In genomic region chr4:3369781-3370660, GRCh38 we compare ENCODE assay signal across 8 cellular contexts.
DNase-seq lines count a peak whose midpoint lies in the region; ATAC-seq, FAIRE-seq and TF ChIP-seq lines count a peak whose summit lies in the region.

No MANE protein-coding gene starts in this region.

- no peak for TF ChIP-seq POLR2A in upper lobe of left lung (IDR thresholded peaks at IDR 0.05)

- no peak for TF ChIP-seq EP300 in upper lobe of left lung (IDR thresholded peaks at IDR 0.05)

- peak; percentile 42 for TF ChIP-seq CTCF in chondrocyte (IDR thresholded peaks at IDR 0.05)
- no peak for TF ChIP-seq CTCF in lung (IDR thresholded peaks at IDR 0.05; ENCODE audit: control extremely low read depth, extremely low read depth)
- no peak for TF ChIP-seq CTCF in upper lobe of left lung (IDR thresholded peaks at IDR 0.05)

- no peaks in the 10 kb centered on the region for H3K9me3 Mint-ChIP-seq in chondrocyte (ENCODE audit: low read depth)

- H3K4me1 ChIP-seq in lung (ENCODE audit: control insufficient read depth in 2 of 2, insufficient read depth in 2 of 2, low read length in 2 of 2): peaks cover 10 to 35% of the 10 kb centered on the region in 2 donors
- peaks cover 29 to 47% (median 41%) of the 10 kb centered on the region in 4 donors for H3K4me1 ChIP-seq in upper lobe of left lung

- ATAC-seq in lung (ENCODE audit: insufficient read depth, low FRiP score) (peak; percentile 7), upper lobe of left lung (ENCODE audit: low FRiP score in 2 of 2) (peak in 1 of 2 donors; percentile 78), HG03342 (IDR thresholded peaks at IDR 0.05; ENCODE audit: unreplicated experiment) (no peak), HG03039 (IDR thresholded peaks at IDR 0.05; ENCODE audit: unreplicated experiment) (no peak)

- H3K27ac ChIP-seq in lung (ENCODE audit: low read depth in 1 of 2, low read length in 1 of 2) (peak overlapping the region in 1 of 2 donors; percentile 68), upper lobe of left lung (peak overlapping the region in 3 of 4 donors; percentile 9 to 62 (median 49))

- peak overlapping the region; percentile 90 for H3K27ac Mint-ChIP-seq in chondrocyte (ENCODE audit: unreplicated experiment)

- WGBS in lung, 2 donors: 44 to 48% methylated on average over 33 of the region's 33 CpGs
- 39 to 42% methylated on average over 33 of the region's 33 CpGs for WGBS in upper lobe of left lung, 2 donors

- FAIRE-seq in RCC 7860 (lab: Jason Lieb, UNC): no peak

- H3K27me3 ChIP-seq in lung (ENCODE audit: control insufficient read depth, insufficient read depth) (no peaks in the 10 kb centered on the region), upper lobe of left lung (no peaks in the 10 kb centered on the region)

- no peaks in the 10 kb centered on the region for H3K36me3 Mint-ChIP-seq in chondrocyte (ENCODE audit: low read depth)

- H3K4me1 Mint-ChIP-seq in chondrocyte (ENCODE audit: low read depth): peaks cover 38% of the 10 kb centered on the region

- peak; percentile 20 to 36 (median 24) for DNase-seq in stimulated activated CD4-positive, alpha-beta T cell treated with anti-CD3 and anti-CD28 coated beads, Interleukin-12 subunit alpha, Interleukin-12 subunit beta, amount 100 ng/mL, for 48 hours (ENCODE audit: low read depth in 2 of 3, low spot score in 1 of 3)
- no peak for DNase-seq in stimulated activated CD4-positive, alpha-beta T cell treated with anti-CD3 and anti-CD28 coated beads, Interleukin-12 subunit alpha, Interleukin-12 subunit beta, amount 100 ng/mL, for 4 hours
- DNase-seq in RCC 7860 (ENCODE audit: low spot score) (peak; percentile 60), chondrocyte (ENCODE audit: low spot score) (no peak), lung (ENCODE audit: low spot score) (no peak), upper lobe of left lung (peak; percentile 53 to 75)

- H3K36me3 ChIP-seq in lung (ENCODE audit: control insufficient read depth in 2 of 2, insufficient read depth in 2 of 2, low read length in 2 of 2): no peaks in the 10 kb centered on the region
- no peaks in the 10 kb centered on the region for H3K36me3 ChIP-seq in upper lobe of left lung

- H3K4me3 ChIP-seq in lung (no peak overlapping the region), upper lobe of left lung (peak overlapping the region in 3 of 4 donors; percentile 13 to 25 (median 20))

- H3K9me3 ChIP-seq in lung (ENCODE audit: control insufficient read depth in 2 of 2, insufficient read depth in 1 of 2, low read length in 1 of 2): no peaks in the 10 kb centered on the region
- no peaks in the 10 kb centered on the region for H3K9me3 ChIP-seq in upper lobe of left lung

- H3K4me3 Mint-ChIP-seq in chondrocyte (ENCODE audit: unreplicated experiment): peak overlapping the region; percentile 71

- no peaks in the 10 kb centered on the region for H3K27me3 Mint-ChIP-seq in chondrocyte (ENCODE audit: low read depth)

Comparison
In these comparisons a context has a peak if more than half of its experiments do, and no peak if none do; other contexts are left out.
1. DNase-seq: peak in stimulated activated CD4-positive, alpha-beta T cell treated with anti-CD3 and anti-CD28 coated beads, Interleukin-12 subunit alpha, Interleukin-12 subunit beta, amount 100 ng/mL, for 48 hours (3 of 3), RCC 7860 (single experiment) and upper lobe of left lung (2 of 2); none in stimulated activated CD4-positive, alpha-beta T cell treated with anti-CD3 and anti-CD28 coated beads, Interleukin-12 subunit alpha, Interleukin-12 subunit beta, amount 100 ng/mL, for 4 hours (single experiment), chondrocyte (single experiment) and lung (single experiment).